ENCODE assay signal across 21 cellular contexts in the genomic region with DNA sequence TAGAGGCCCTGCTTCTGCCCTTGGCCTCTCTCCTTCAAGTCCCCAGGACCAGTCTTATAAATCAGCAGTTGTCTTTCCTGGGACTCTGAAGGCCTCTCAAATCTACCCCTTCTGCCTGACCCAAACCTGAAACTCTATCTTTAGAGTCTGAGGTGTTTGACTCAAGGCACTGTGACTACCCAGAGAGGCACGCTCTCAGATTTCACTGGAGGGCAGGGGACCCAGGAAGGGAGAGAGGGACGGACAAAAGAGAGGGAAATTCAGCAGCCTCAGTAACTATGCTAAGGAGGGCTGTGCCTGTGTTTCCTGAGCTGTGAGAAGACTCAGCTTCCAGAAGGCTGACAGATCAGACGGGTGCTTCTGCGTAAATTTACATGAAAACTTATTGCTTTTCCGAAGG.
DNase-seq lines count a peak whose midpoint lies in the region; ATAC-seq, FAIRE-seq and TF ChIP-seq lines count a peak whose summit lies in the region.
"Had no signal": no experiment of that assay in that cellular context is flagged by ENCODE, and none has a peak within 500 bp of the region (broad histone marks: within the 10 kb centered on the region; RNA-seq: fewer than 3 reads in every experiment).

No MANE protein-coding gene starts in this region.

- POLR2A ChIA-PET in MCF 10A (lab: Yijun Ruan, JAX): interaction anchor here (0.6 to 1.4 kb wide), 7 partner anchors 14 to 1877 kb away, joined by 3 to 6 read pairs (median 4); a partner anchor contains a TSS
- POLR2A ChIA-PET in CD4-positive, alpha-beta memory T cell (lab: Charles Lee; ENCODE audit: partially characterized antibody): no interaction called here

- peak overlapping the region; percentile 70 for H3K4me2 ChIP-seq in keratinocyte (ENCODE audit: control insufficient read depth, extremely low read depth, insufficient read depth, low read depth, low read length)

- H3K36me3 ChIP-seq in breast epithelium: no peaks in the 10 kb centered on the region
- no peaks in the 10 kb centered on the region for H3K36me3 ChIP-seq in keratinocyte (ENCODE audit: control insufficient read depth in 2 of 2, extremely low read depth in 1 of 2, insufficient read depth in 2 of 2, low read length in 2 of 2)
- H3K36me3 ChIP-seq in CD4-positive, alpha-beta memory T cell (ENCODE audit: insufficient read depth, low read length): no peaks in the 10 kb centered on the region
- H3K36me3 ChIP-seq: esophagus muscularis mucosa, upper lobe of left lung had no signal

- peak overlapping the region; percentile 97 for H3K27ac Mint-ChIP-seq in MCF 10A (ENCODE audit: low read depth, unreplicated experiment)
- H3K27ac Mint-ChIP-seq in CD4-positive, alpha-beta memory T cell: no peak overlapping the region
- H3K27ac Mint-ChIP-seq: dendritic cell treated with granulocyte-macrophage colony-stimulating factor and Interleukin-4, amounts not matched to agents 40 ng/mL and 50 ng/mL, for 4 days; naive thymus-derived CD8-positive, alpha-beta T cell had no signal

- H3K9me1 ChIP-seq in keratinocyte (ENCODE audit: control insufficient read depth, extremely low read depth, insufficient read depth, low read length): no peaks in the 10 kb centered on the region

- peaks cover 42% of the 10 kb centered on the region for H3K4me1 Mint-ChIP-seq in MCF 10A (ENCODE audit: insufficient read depth, unreplicated experiment)
- H3K4me1 Mint-ChIP-seq in CD4-positive, alpha-beta memory T cell: peaks cover 0 to 8% (median 2%) of the 10 kb centered on the region in 4 donors

- peak overlapping the region; percentile 73 for H2AFZ ChIP-seq in keratinocyte (ENCODE audit: control insufficient read depth, low read length)

- ATAC-seq in HG02970 (IDR thresholded peaks at IDR 0.05; ENCODE audit: low FRiP score, unreplicated experiment): no peak
- ATAC-seq: naive thymus-derived CD8-positive, alpha-beta T cell; stimulated activated naive CD8-positive, alpha-beta T cell treated with anti-CD3 and anti-CD28 coated beads, Interleukin-15, Interleukin-2, amounts not matched to agents 100 U/mL and 50 U/mL, for 24 hours had no signal

- H3K27ac ChIP-seq in breast epithelium (no peak overlapping the region), keratinocyte (ENCODE audit: control insufficient read depth, insufficient read depth, low read length) (peak overlapping the region; percentile 95)
- no peak overlapping the region for H3K27ac ChIP-seq in CD4-positive, alpha-beta memory T cell (ENCODE audit: low read depth, low read length)
- H3K27ac ChIP-seq: esophagus muscularis mucosa, upper lobe of left lung had no signal

- TF ChIP-seq POLR2A in breast epithelium (IDR thresholded peaks at IDR 0.05): no peak

- peak overlapping the region; percentile 68 for H3K9ac ChIP-seq in keratinocyte (ENCODE audit: control insufficient read depth, extremely low read depth, insufficient read depth, low read length)

- H3K4me1 ChIP-seq in breast epithelium: no peaks in the 10 kb centered on the region
- peaks cover 46% of the 10 kb centered on the region for H3K4me1 ChIP-seq in keratinocyte (ENCODE audit: control insufficient read depth, extremely low read depth, insufficient read depth, low read length)
- no peaks in the 10 kb centered on the region for H3K4me1 ChIP-seq in CD4-positive, alpha-beta memory T cell (ENCODE audit: insufficient read depth, low read length)
- H3K4me1 ChIP-seq: esophagus muscularis mucosa, upper lobe of left lung had no signal

- BruUV-seq in MCF 10A (replicated peaks; lab: Mats Ljungman, UMichigan): TSS peak; percentile 67

- H3K4me3 Mint-ChIP-seq in MCF 10A (ENCODE audit: unreplicated experiment): peak overlapping the region; percentile 27
- H3K4me3 Mint-ChIP-seq in CD4-positive, alpha-beta memory T cell: no peak overlapping the region
- H3K4me3 Mint-ChIP-seq: CD14-positive monocyte; dendritic cell treated with granulocyte-macrophage colony-stimulating factor and Interleukin-4, amounts not matched to agents 40 ng/mL and 50 ng/mL, for 4 days; naive thymus-derived CD8-positive, alpha-beta T cell had no signal

- H3K79me2 ChIP-seq in keratinocyte (ENCODE audit: control insufficient read depth, insufficient read depth, low read length): no peaks in the 10 kb centered on the region

- no peaks in the 10 kb centered on the region for H4K20me1 ChIP-seq in keratinocyte (ENCODE audit: control insufficient read depth, extremely low read depth, insufficient read depth, low read length)

- CTCF ChIA-PET in MCF 10A (lab: Yijun Ruan, JAX): interaction anchor here (0.5 to 1.3 kb wide), 5 partner anchors 13 to 118 kb away, joined by 3 to 4 read pairs (median 3); no protein-coding TSS in a partner anchor
- CTCF ChIA-PET in CD4-positive, alpha-beta memory T cell (lab: Charles Lee; ENCODE audit: partially characterized antibody): no interaction called here

- TF ChIP-seq CTCF in MCF 10A (IDR thresholded peaks at IDR 0.05; ENCODE audit: unreplicated experiment) (no peak), breast epithelium (IDR thresholded peaks at IDR 0.05) (no peak), keratinocyte (optimal IDR thresholded peaks at IDR 0.05 in 1 of 3, IDR thresholded peaks at IDR 0.05 in 1 of 3, conservative IDR thresholded peaks at IDR 0.05 in 1 of 3; ENCODE audit: extremely low read depth in 1 of 3, insufficient read depth in 2 of 3, low read length in 3 of 3) (no peak)

- H3K4me3 ChIP-seq in breast epithelium (no peak overlapping the region), keratinocyte (ENCODE audit: control insufficient read depth in 2 of 3, extremely low read depth in 1 of 3, insufficient read depth in 2 of 3, low read depth in 1 of 3, low read length in 3 of 3) (peak overlapping the region in 1 of 3 experiments; percentile 21)
- H3K4me3 ChIP-seq in CD4-positive, alpha-beta memory T cell (ENCODE audit: low read length in 2 of 2): no peak overlapping the region
- H3K4me3 ChIP-seq: esophagus muscularis mucosa, upper lobe of left lung had no signal

- H3K36me3 Mint-ChIP-seq in MCF 10A (ENCODE audit: insufficient read depth, unreplicated experiment): no peaks in the 10 kb centered on the region
- no peaks in the 10 kb centered on the region for H3K36me3 Mint-ChIP-seq in CD4-positive, alpha-beta memory T cell
- H3K36me3 Mint-ChIP-seq: CD14-positive monocyte; naive thymus-derived CD8-positive, alpha-beta T cell had no signal

- H3K27me3 ChIP-seq in breast epithelium (no peaks in the 10 kb centered on the region), keratinocyte (ENCODE audit: control insufficient read depth, extremely low read depth, insufficient read depth, low read length) (no peaks in the 10 kb centered on the region)
- no peaks in the 10 kb centered on the region for H3K27me3 ChIP-seq in CD4-positive, alpha-beta memory T cell (ENCODE audit: insufficient read depth, low read length)
- H3K27me3 ChIP-seq: esophagus muscularis mucosa, upper lobe of left lung had no signal

- dilution Hi-C loops in keratinocyte (cut with MboI; ENCODE audit: extremely low pct_ligation_motif_present, low sequenced_read_pairs): no loop called here

- DNase-seq in MCF 10A (ENCODE audit: unreplicated experiment) (peak; percentile 66), breast epithelium (ENCODE audit: low spot score in 2 of 2) (no peak), SW480 (ENCODE audit: low spot score) (peak; percentile 22), keratinocyte (ENCODE audit: low read depth, low spot score) (no peak), urothelium cell line (ENCODE audit: low spot score) (peak; percentile 20)
- DNase-seq in stimulated activated CD4-positive, alpha-beta T cell treated with anti-CD3 and anti-CD28 coated beads, Interleukin-12 subunit alpha, Interleukin-12 subunit beta, amount 100 ng/mL, for 4 hours: no peak
- DNase-seq in CD4-positive, alpha-beta memory T cell: no peak
- DNase-seq: activated CD4-positive, alpha-beta T cell treated with anti-CD3 and anti-CD28 coated beads for 48 hours; activated CD8-positive, alpha-beta memory T cell treated with anti-CD3 and anti-CD28 coated beads, Interleukin-2, amount 50 U/mL, for 48 hours; activated naive CD4-positive, alpha-beta T cell treated with Interleukin-2 at 50 U/mL for 16 hours; DMS53; naive thymus-derived CD8-positive, alpha-beta T cell; NCI-H2081 treated with DMSO at 0.1 percent for 48 hours; stimulated activated naive CD8-positive, alpha-beta T cell treated with anti-CD3 and anti-CD28 coated beads, Interleukin-15, Interleukin-2, amounts not matched to agents 100 U/mL and 50 U/mL, for 24 hours; upper lobe of left lung had no signal

- FAIRE-seq in keratinocyte (lab: Jason Lieb, UNC) (peak; percentile 90), urothelium cell line (lab: Jason Lieb, UNC) (no peak)
- FAIRE-seq: A204.1, TTC549 had no signal

- H3K9me3 Mint-ChIP-seq in MCF 10A (ENCODE audit: unreplicated experiment): no peaks in the 10 kb centered on the region
- H3K9me3 Mint-ChIP-seq in CD4-positive, alpha-beta memory T cell: no peaks in the 10 kb centered on the region
- H3K9me3 Mint-ChIP-seq: dendritic cell treated with granulocyte-macrophage colony-stimulating factor and Interleukin-4, amounts not matched to agents 40 ng/mL and 50 ng/mL, for 4 days; naive thymus-derived CD8-positive, alpha-beta T cell had no signal

- no peaks in the 10 kb centered on the region for H3K9me3 ChIP-seq in breast epithelium
- no peaks in the 10 kb centered on the region for H3K9me3 ChIP-seq in keratinocyte (ENCODE audit: control insufficient read depth, low read depth, low read length)
- H3K9me3 ChIP-seq in CD4-positive, alpha-beta memory T cell (ENCODE audit: control insufficient read depth in 1 of 2, low read length in 2 of 2): no peaks in the 10 kb centered on the region
- H3K9me3 ChIP-seq: esophagus muscularis mucosa, upper lobe of left lung had no signal

- H3K27me3 Mint-ChIP-seq in MCF 10A (ENCODE audit: insufficient read depth, unreplicated experiment): no peaks in the 10 kb centered on the region
- H3K27me3 Mint-ChIP-seq in CD4-positive, alpha-beta memory T cell: no peaks in the 10 kb centered on the region
- H3K27me3 Mint-ChIP-seq: dendritic cell treated with granulocyte-macrophage colony-stimulating factor and Interleukin-4, amounts not matched to agents 40 ng/mL and 50 ng/mL, for 4 days; naive thymus-derived CD8-positive, alpha-beta T cell had no signal

- intact Hi-C loops in MCF 10A (cut with micrococcal nuclease) (loop anchor here (2.0 to 5.0 kb wide), 2 partner anchors 41 to 215 kb away; no protein-coding TSS in a partner anchor), breast epithelium (cut with DNase I; ENCODE audit: low total_unique reads) (no loop called here)
- intact Hi-C loops in CD4-positive, alpha-beta memory T cell (cut with micrococcal nuclease): no loop called here

Comparison
In these comparisons a context has a peak if more than half of its experiments do, and no peak if none do; other contexts are left out.
1. DNase-seq: peak in MCF 10A (single experiment), SW480 (single experiment) and urothelium cell line (single experiment); none in breast epithelium (0 of 2), keratinocyte (single experiment), stimulated activated CD4-positive, alpha-beta T cell treated with anti-CD3 and anti-CD28 coated beads, Interleukin-12 subunit alpha, Interleukin-12 subunit beta, amount 100 ng/mL, for 4 hours (single experiment) and CD4-positive, alpha-beta memory T cell (0 of 5).